Comparison of ENCODE assay signal across 8 cellular contexts in genomic region chr2:14634223-14634884, GRCh38. TPM values are rescaled to one million over a fixed set of nuclear protein-coding genes. Genes with fewer than 3 reads are reported as not detected.
DNase-seq lines count a peak whose midpoint lies in the region; ATAC-seq, FAIRE-seq and TF ChIP-seq lines count a peak whose summit lies in the region.

No MANE protein-coding gene starts in this region.

- peak overlapping the region; percentile 93 for H3K4me2 ChIP-seq in A549

- H3K9me3 ChIP-seq in A549 (no peaks in the 10 kb centered on the region; the same call in 2 of the 3 replicates), adipocyte (ENCODE audit: control insufficient read depth, low read length) (no peaks in the 10 kb centered on the region), heart left ventricle (no peaks in the 10 kb centered on the region), pancreas (no peaks in the 10 kb centered on the region)

- TF ChIP-seq RAD21 in A549 (conservative IDR thresholded peaks at IDR 0.05 in 1 of 2, IDR thresholded peaks at IDR 0.05 in 1 of 2), result peak; percentile 46 to 47

- H3K4me3 ChIP-seq in A549, result peak overlapping the region; percentile 41
- H3K4me3 ChIP-seq in adipocyte (ENCODE audit: low read length), result peak overlapping the region; percentile 82
- peak overlapping the region; percentile 24 to 64 (median 56) for H3K4me3 ChIP-seq in heart left ventricle
- H3K4me3 ChIP-seq in pancreas, result peak overlapping the region; percentile 56 to 73 (median 64)

- H3K27me3 ChIP-seq in adipocyte (replicated peaks; ENCODE audit: control insufficient read depth, insufficient read depth, low read length) (peaks cover 35% of the 10 kb centered on the region), heart left ventricle (peaks cover 4 to 69% (median 28%) of the 10 kb centered on the region in 9 donors), pancreas (no peaks in the 10 kb centered on the region)

- TF ChIP-seq CTCF in A549 (IDR thresholded peaks at IDR 0.05) (peak; percentile 63), heart left ventricle (IDR thresholded peaks at IDR 0.05) (peak; percentile 35 to 80 (median 55)), pancreas (IDR thresholded peaks at IDR 0.05) (peak; percentile 68 to 88 (median 76))

- TF ChIP-seq POLR2A in A549 (IDR thresholded peaks at IDR 0.05; ENCODE audit: low read length), result no peak
- no peak for TF ChIP-seq POLR2A in GM18505 (IDR thresholded peaks at IDR 0.05; ENCODE audit: borderline replicate concordance, extremely low read depth, insufficient read depth, insufficient read length)
- no peak for TF ChIP-seq POLR2A in heart left ventricle (IDR thresholded peaks at IDR 0.05)

- intact Hi-C loops in heart left ventricle (cut with DNase I) (loop anchor here in 1 of 10 donors (2.0 to 10.0 kb wide), 3 partner anchors 206 to 940 kb away; no protein-coding TSS in a partner anchor), pancreas (cut with DNase I) (no loop called here)

- DNase-seq in A549 (ENCODE audit: low read depth in 1 of 2, low spot score in 1 of 2), result peak; percentile 79 to 82
- DNase-seq in NCI-H128 (lab: John Stamatoyannopoulos, UW; ENCODE audit: unreplicated experiment), result peak; percentile 67
- DNase-seq in adipocyte (ENCODE audit: low read depth), result peak; percentile 44
- DNase-seq in heart left ventricle, result peak; percentile 63 to 88 (median 79)
- peak; percentile 89 to 96 (median 92) for DNase-seq in pancreas
- DNase-seq in activated effector memory CD4-positive, alpha-beta T cell treated with anti-CD3 and anti-CD28 coated beads, Interleukin-2, amount 50 U/mL, for 16 hours, result no peak

- no peak overlapping the region for H3K27ac ChIP-seq in A549
- H3K27ac ChIP-seq in heart left ventricle, result peak overlapping the region in 11 of 12 donors; percentile 43 to 90 (median 72)
- peak overlapping the region; percentile 79 to 93 (median 90) for H3K27ac ChIP-seq in pancreas

- 10% methylated on average over 15 of the region's 67 CpGs for WGBS in A549 (ENCODE audit: missing lambda C conversion rate)
- 1 to 8% (median 2%) methylated on average over 17 to 67 of the region's 67 CpGs for WGBS in heart left ventricle, 4 donors
- WGBS in pancreas, 2 donors, result 1 to 2% methylated on average over 67 of the region's 67 CpGs

- ATAC-seq in A549 (peak; percentile 86 to 94), GM18505 (IDR thresholded peaks at IDR 0.05; ENCODE audit: unreplicated experiment) (peak; percentile 75), heart left ventricle (peak; percentile 5 to 85 (median 74)), pancreas (peak; percentile 77 to 87 (median 82)), GM21381 (IDR thresholded peaks at IDR 0.05; ENCODE audit: unreplicated experiment) (no peak)

- CTCF ChIA-PET in A549 (lab: Yijun Ruan, JAX), result interaction anchor here (0.9 to 2.9 kb wide), 6 partner anchors 7 to 956 kb away, joined by 3 to 21 read pairs (median 4); no protein-coding TSS in a partner anchor

- H3K4me1 ChIP-seq in A549 (peaks cover 16% of the 10 kb centered on the region), adipocyte (ENCODE audit: control insufficient read depth, insufficient read depth, low read length) (peaks cover 15% of the 10 kb centered on the region), heart left ventricle (peaks cover 0 to 40% (median 20%) of the 10 kb centered on the region in 12 donors), pancreas (peaks cover 7 to 18% (median 11%) of the 10 kb centered on the region in 3 donors)

- H3K36me3 ChIP-seq in adipocyte (ENCODE audit: control insufficient read depth, insufficient read depth, low read length, severe bottlenecking), result no peaks in the 10 kb centered on the region
- H3K36me3 ChIP-seq in heart left ventricle, result no peaks in the 10 kb centered on the region
- no peaks in the 10 kb centered on the region for H3K36me3 ChIP-seq in pancreas

- H3K9ac ChIP-seq in adipocyte (ENCODE audit: low read length), result peak overlapping the region; percentile 53

- FAIRE-seq in A549 (lab: Jason Lieb, UNC), result no peak
- no peak for FAIRE-seq in pancreas (lab: Jason Lieb, UNC)

- POLR2A ChIA-PET in A549 (lab: Yijun Ruan, JAX), result no interaction called here

- no peak for TF ChIP-seq EP300 in A549 (IDR thresholded peaks at IDR 0.05)

TF ChIP-seq in A549, 52 proteins besides CTCF, POLR2A, EP300 and RAD21:
- TF ChIP-seq MAX (IDR thresholded peaks at IDR 0.05) (peak; percentile 80), NFE2L2 (conservative IDR thresholded peaks at IDR 0.05; ENCODE audit: low read length) (no peak), ZNF302 (CRISPR knock-in tag; IDR thresholded peaks at IDR 0.05) (no peak), EHMT2 (IDR thresholded peaks at IDR 0.05; ENCODE audit: low read depth) (no peak), E2F6 (IDR thresholded peaks at IDR 0.05; ENCODE audit: borderline replicate concordance, low read depth) (peak; percentile 54; the same call in 1 of the 2 replicates), CBX2 (IDR thresholded peaks at IDR 0.05; ENCODE audit: borderline replicate concordance, low read depth) (no peak), HES2 (IDR thresholded peaks at IDR 0.05) (no peak), SMC3 (IDR thresholded peaks at IDR 0.05) (peak; percentile 55), PBX3 (IDR thresholded peaks at IDR 0.05) (no peak)

RNA-seq across cellular contexts. Expression of gene LRATD1, which starts 1.8 kb away (rescaled TPM):
- polyA plus RNA-seq in A549 (2011; rRNA removed), result 0.05 and 0.13 TPM in 2 replicates
- polyA plus RNA-seq in A549 (2012; cell fraction: cytosol; rRNA removed), result 0.01 TPM in 2 replicates
- polyA plus RNA-seq in A549 (2012; cell fraction: nucleus; rRNA removed), result 0.02 and 0.04 TPM in 2 replicates
- polyA plus RNA-seq in A549 (2017; fragmentation: RNase III; extraction: RNeasy Plus Mini Kit Qiagen cat#74134 plus additional on column Dnase treatment), result not detected in 3 replicates
- polyA minus RNA-seq in A549 (2011; rRNA and poly(A)+ RNA removed), result not detected in 2 replicates
- total RNA-seq in heart left ventricle, result 1 to 10 TPM in 7 of 9 donors, under 1 TPM in 2; 0.07 to 4.6 (median 2.5) TPM
- polyA plus RNA-seq in heart left ventricle, result under 1 TPM; 0.10 to 0.46 TPM
- total RNA-seq in pancreas, result 1 to 10 TPM; 3.1 to 6.9 (median 4.5) TPM
- polyA plus RNA-seq in pancreas, result 1 to 10 TPM; 3.0 to 7.9 TPM

Comparison
In these comparisons a context has a peak if more than half of its experiments do, and no peak if none do; other contexts are left out.
1. H3K27ac ChIP-seq: peak in heart left ventricle (11 of 12) and pancreas (4 of 4); none in A549 (0 of 2).
2. Peak in every context shown above with its lines, with median percentiles within 50 percentile points of each other: H3K4me3 ChIP-seq and CTCF ChIP-seq.